ENCODE assay signal across 8 cellular contexts in the genomic region with DNA sequence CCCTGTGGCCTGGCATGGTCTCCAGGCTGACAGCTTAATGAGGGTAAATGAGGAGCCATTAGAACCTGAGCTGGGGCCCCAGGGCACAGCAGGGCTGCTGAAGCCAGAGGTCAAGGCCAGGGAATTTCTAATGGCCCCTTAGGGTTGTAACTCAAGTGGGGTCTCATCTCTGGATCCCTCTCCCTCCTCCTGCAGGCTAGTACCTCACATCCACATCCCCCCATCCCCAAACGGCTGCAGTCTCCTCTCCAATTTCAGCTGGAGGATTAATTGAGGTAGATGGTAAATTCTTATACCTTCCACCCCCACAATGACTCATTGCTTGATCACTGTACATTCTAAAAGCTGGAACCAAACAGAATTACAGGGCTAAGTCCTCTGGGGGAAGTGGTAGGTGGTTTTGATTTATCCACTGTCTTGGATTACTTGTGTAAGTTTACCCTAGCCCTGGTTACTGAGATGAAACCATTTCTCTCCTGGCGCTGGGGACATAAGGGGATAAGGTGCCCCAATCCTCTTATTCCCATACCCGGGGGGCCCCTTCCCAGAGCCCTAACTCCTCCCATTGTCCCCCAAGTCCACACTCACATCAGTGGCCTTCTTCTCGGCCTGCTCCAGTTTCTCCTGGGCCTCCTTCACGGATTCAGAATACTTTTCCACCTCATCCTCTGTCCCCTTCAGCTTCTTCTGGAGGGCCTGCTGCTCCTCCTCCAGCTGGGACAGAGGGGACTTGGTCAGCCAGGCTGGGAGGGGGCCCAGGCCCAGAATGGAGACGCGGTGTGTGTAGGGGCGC. TPM values are rescaled to one million over a fixed set of nuclear protein-coding genes. Genes with fewer than 3 reads are reported as not detected.
A peak's percentile ranks its signal among the peaks of the same experiment; 100 is the strongest.
DNase-seq lines count a peak whose midpoint lies in the region; ATAC-seq, FAIRE-seq and TF ChIP-seq lines count a peak whose summit lies in the region.

No MANE protein-coding gene starts in this region.

- H3K36me3 ChIP-seq in left lung (peaks cover 0 to 10% of the 10 kb centered on the region in 2 donors), transverse colon (peaks cover 0 to 6% (median 0%) of the 10 kb centered on the region in 4 donors)

- H3K9me3 ChIP-seq in left lung (no peaks in the 10 kb centered on the region), transverse colon (no peaks in the 10 kb centered on the region)

- H3K4me3 ChIP-seq in left lung (peak overlapping the region; percentile 68), transverse colon (peak overlapping the region; percentile 52 to 75 (median 68))

- H3K4me1 ChIP-seq in left lung (peaks cover 0 to 19% of the 10 kb centered on the region in 2 donors), transverse colon (peaks cover 0 to 21% (median 8%) of the 10 kb centered on the region in 4 donors)

- TF ChIP-seq EP300 in transverse colon (IDR thresholded peaks at IDR 0.05; ENCODE audit: low read depth) = no peak

- DNase-seq in AG08395 (ENCODE audit: low spot score) (peak; percentile 72), HTR-8/SVneo (ENCODE audit: insufficient read length, low spot score) (peak; percentile 54), astrocyte of the hippocampus (ENCODE audit: low read depth, low spot score) (peak; percentile 67), left lung (no peak), transverse colon (no peak), activated gamma-delta T cell (lab: John Stamatoyannopoulos, UW) (no peak)

- no peak for FAIRE-seq in HTR-8/SVneo (lab: Jason Lieb, UNC)

- H3K27ac ChIP-seq in left lung (peak overlapping the region; percentile 37 to 51), transverse colon (peak overlapping the region; percentile 85 to 95 (median 92))

- in situ Hi-C loops in transverse colon (cut with MboI; ENCODE audit: low pct_ligation_motif_present in 1 of 4, low pct_unique_long_range_greater_than_20kb in 1 of 4, low sequenced_read_pairs in 3 of 4) = loop anchor here in 1 of 4 donors (25.0 kb wide), 1 partner anchor 701 kb away; a partner anchor contains a TSS

- TF ChIP-seq POLR2A in transverse colon (IDR thresholded peaks at IDR 0.05) = no peak

- H3K27me3 ChIP-seq in left lung (peaks cover 0 to 9% of the 10 kb centered on the region in 2 donors), transverse colon (no peaks in the 10 kb centered on the region)

- TF ChIP-seq CTCF in left lung (IDR thresholded peaks at IDR 0.05) (no peak), transverse colon (IDR thresholded peaks at IDR 0.05) (no peak)

- intact Hi-C loops in left lung (cut with DNase I) (no loop called here), transverse colon (cut with DNase I; ENCODE audit: low total_unique reads) (no loop called here)

- WGBS in transverse colon (ENCODE audit: low coverage in 1 of 2), 2 donors = 60 to 66% methylated on average over 1 to 8 of the region's 8 CpGs

- ATAC-seq in left lung (no peak), HG03460 (IDR thresholded peaks at IDR 0.05; ENCODE audit: unreplicated experiment) (no peak), HG03342 (IDR thresholded peaks at IDR 0.05; ENCODE audit: unreplicated experiment) (no peak)

RNA-seq across cellular contexts. Expression of a gene that starts 1.0 kb away (rescaled TPM):
- 100 to 1,000 TPM; 145 to 211 TPM for total RNA-seq in left lung
- total RNA-seq in transverse colon = 1,000 to 10,000 TPM in 1 of 4 donors, 100 to 1,000 TPM in 3; 493 to 2,531 (median 633) TPM

RNA-seq across cellular contexts. Expression of a gene that starts 15.0 kb away (rescaled TPM):
- total RNA-seq in left lung (under 1 TPM in 1 of 2 donors, not detected in 1; 0.26 TPM), transverse colon (not detected)

RNA-seq across cellular contexts. Expression of a gene that starts 23.8 kb away (rescaled TPM):
- 1 to 10 TPM; 1.5 to 3.1 TPM for total RNA-seq in left lung
- 1 to 10 TPM; 1.6 to 7.4 (median 5.8) TPM for total RNA-seq in transverse colon

RNA-seq across cellular contexts. Expression of a gene that starts 30.7 kb away (rescaled TPM):
- 10 to 100 TPM; 24.7 to 25.6 TPM for total RNA-seq in left lung
- total RNA-seq in transverse colon = 10 to 100 TPM; 32.0 to 50.1 (median 37.2) TPM

RNA-seq across cellular contexts. Expression of a gene that starts 30.9 kb away (rescaled TPM):
- total RNA-seq in left lung (over 10,000 TPM; 27,227 to 27,465 TPM), transverse colon (1,000 to 10,000 TPM; 1,115 to 7,222 (median 2,718) TPM)

Comparison
In these comparisons a context has a peak if more than half of its experiments do, and no peak if none do; other contexts are left out.
1. DNase-seq: peak in AG08395 (single experiment), HTR-8/SVneo (single experiment) and astrocyte of the hippocampus (single experiment); none in left lung (0 of 2), transverse colon (single experiment) and activated gamma-delta T cell (single experiment).